ENCODE assay signal across 27 cellular contexts in genomic region chr3:57331078-57331477, GRCh38. TPM values are rescaled to one million over a fixed set of nuclear protein-coding genes. Genes with fewer than 3 reads are reported as not detected.
DNase-seq lines count a peak whose midpoint lies in the region; TF ChIP-seq lines count a peak whose summit lies in the region.
"Had no signal": no experiment of that assay in that cellular context is flagged by ENCODE, and none has a peak within 500 bp of the region (broad histone marks: within the 10 kb centered on the region; RNA-seq: fewer than 3 reads in every experiment).

No MANE protein-coding gene starts in this region.

- H3K27me3 ChIP-seq in OCI-LY1 (ENCODE audit: insufficient read depth, low read length) (no peaks in the 10 kb centered on the region), WERI-Rb-1 (ENCODE audit: insufficient read depth, low read depth, severe bottlenecking) (no peaks in the 10 kb centered on the region)
- H3K27me3 ChIP-seq: BLaER1, colonic mucosa, left lung, SJCRH30, testis had no signal

- H3K36me3 Mint-ChIP-seq in neural crest cell (ENCODE audit: low read depth), result no peaks in the 10 kb centered on the region
- H3K36me3 Mint-ChIP-seq: brain; naive thymus-derived CD8-positive, alpha-beta T cell; stimulated activated naive B cell treated with anti-CD40 and anti-IgM and Interleukin-4, amounts not matched to agents 10 μg/mL and 1 μg/mL and 100 μg/mL, for 72 hours; WTC11 had no signal

- peaks cover 5% of the 10 kb centered on the region for H3K27me3 Mint-ChIP-seq in neural crest cell (ENCODE audit: low read depth)
- H3K27me3 Mint-ChIP-seq: brain; stimulated activated naive B cell treated with anti-CD40 and anti-IgM and Interleukin-4, amounts not matched to agents 10 μg/mL and 1 μg/mL and 100 μg/mL, for 72 hours had no signal

- no peaks in the 10 kb centered on the region for H3K4me1 Mint-ChIP-seq in neural crest cell
- H3K4me1 Mint-ChIP-seq: activated naive CD8-positive, alpha-beta T cell treated with anti-CD3 and anti-CD28 coated beads, Interleukin-2, amount 50 U/mL, for 24 hours; brain; naive thymus-derived CD8-positive, alpha-beta T cell; stimulated activated naive B cell treated with anti-CD40 and anti-IgM and Interleukin-4, amounts not matched to agents 10 μg/mL and 1 μg/mL and 100 μg/mL, for 72 hours; WTC11 had no signal

- peaks cover 2% of the 10 kb centered on the region for H3K9me3 Mint-ChIP-seq in neural crest cell
- H3K9me3 Mint-ChIP-seq: stimulated activated naive B cell treated with anti-CD40 and anti-IgM and Interleukin-4, amounts not matched to agents 10 μg/mL and 1 μg/mL and 100 μg/mL, for 72 hours; WTC11 had no signal

- H3K4me3 Mint-ChIP-seq in neural crest cell, result no peak overlapping the region
- H3K4me3 Mint-ChIP-seq: activated naive CD8-positive, alpha-beta T cell treated with anti-CD3 and anti-CD28 coated beads, Interleukin-2, amount 50 U/mL, for 24 hours; brain; naive thymus-derived CD8-positive, alpha-beta T cell; stimulated activated naive B cell treated with anti-CD40 and anti-IgM and Interleukin-4, amounts not matched to agents 10 μg/mL and 1 μg/mL and 100 μg/mL, for 72 hours; T-helper 17 cell; WTC11 had no signal

- H2AFZ ChIP-seq in OCI-LY1 (ENCODE audit: low read length), result no peak overlapping the region

- TF ChIP-seq CTCF in OCI-LY1 (IDR thresholded peaks at IDR 0.05; ENCODE audit: low read length) (peak; percentile 10; the same call in 1 of the 2 replicates), neural crest cell (conservative IDR thresholded peaks at IDR 0.05) (peak; percentile 21), WERI-Rb-1 (IDR thresholded peaks at IDR 0.05; ENCODE audit: low read depth, low read length) (no peak), coronary artery (IDR thresholded peaks at IDR 0.05) (no peak), GM13976 (IDR thresholded peaks at IDR 0.05; ENCODE audit: borderline replicate concordance, control extremely low read depth, extremely low read depth, insufficient read depth, missing control alignments) (no peak)

- in situ Hi-C loops in GM13976 (cut with MboI; ENCODE audit: low sequenced_read_pairs, unreplicated experiment), result no loop called here

- DNase-seq in NCI-H2107 treated with DMSO at 0.1 percent for 48 hours (lab: John Stamatoyannopoulos, UW; ENCODE audit: unreplicated experiment) (peak; percentile 41), NCI-H2107 (lab: John Stamatoyannopoulos, UW) (no peak), NCI-H2081 treated with DMSO at 0.1 percent for 48 hours (lab: John Stamatoyannopoulos, UW) (peak; percentile 44), neural crest cell (ENCODE audit: low read depth, low spot score) (no peak), WERI-Rb-1 (no peak), coronary artery (ENCODE audit: low spot score) (no peak), GM13976 (ENCODE audit: low spot score) (no peak)
- DNase-seq: activated CD4-positive, alpha-beta T cell treated with anti-CD3 and anti-CD28 coated beads, Interleukin-2, amount 50 U/mL, for 48 hours; activated effector memory CD4-positive, alpha-beta T cell treated with anti-CD3 and anti-CD28 coated beads, Interleukin-2, amount 50 U/mL, for 16 hours; activated naive CD8-positive, alpha-beta T cell treated with anti-CD3 and anti-CD28 coated beads, Interleukin-2, amount 50 U/mL, for 24 hours; Calu3; colonic mucosa; glutamatergic neuron; H7; left lung; naive thymus-derived CD8-positive, alpha-beta T cell; NCI-H1436; NCI-H524 treated with DMSO at 0.1 percent for 48 hours; SJCRH30; stimulated activated naive B cell treated with anti-CD40 and anti-IgM and Interleukin-4, amounts not matched to agents 10 μg/mL and 1 μg/mL and 100 μg/mL, for 72 hours; T-helper 17 cell; testis had no signal

- no peaks in the 10 kb centered on the region for H3K4me1 ChIP-seq in OCI-LY1 (ENCODE audit: insufficient read depth, low read length, severe bottlenecking)
- H3K4me1 ChIP-seq: A549, BLaER1, colonic mucosa, left lung, SJCRH30, testis had no signal

- H3K27ac Mint-ChIP-seq in neural crest cell (ENCODE audit: unreplicated experiment), result no peak overlapping the region
- H3K27ac Mint-ChIP-seq: activated naive CD8-positive, alpha-beta T cell treated with anti-CD3 and anti-CD28 coated beads, Interleukin-2, amount 50 U/mL, for 24 hours; brain; naive thymus-derived CD8-positive, alpha-beta T cell; stimulated activated naive B cell treated with anti-CD40 and anti-IgM and Interleukin-4, amounts not matched to agents 10 μg/mL and 1 μg/mL and 100 μg/mL, for 72 hours; T-helper 17 cell; WTC11 had no signal

- no peak overlapping the region for H3K9ac ChIP-seq in OCI-LY1 (ENCODE audit: low read length)
- H3K9ac ChIP-seq: BLaER1 had no signal

- H3K27ac ChIP-seq in OCI-LY1 (ENCODE audit: low read depth, low read length, poor library complexity, severe bottlenecking) (no peak overlapping the region), WERI-Rb-1 (no peak overlapping the region), coronary artery (no peak overlapping the region)
- H3K27ac ChIP-seq: A549, BLaER1, colonic mucosa, left lung, SJCRH30, testis had no signal

- no peaks in the 10 kb centered on the region for H3K9me2 ChIP-seq in OCI-LY1 (ENCODE audit: low read depth, low read length)

- no peak overlapping the region for H3K4me2 ChIP-seq in OCI-LY1 (ENCODE audit: low read length)
- H3K4me2 ChIP-seq: A549, BLaER1 had no signal

- H3K9me3 ChIP-seq in OCI-LY1 (ENCODE audit: low read length), result no peaks in the 10 kb centered on the region
- H3K9me3 ChIP-seq in WERI-Rb-1 (ENCODE audit: severe bottlenecking), result no peaks in the 10 kb centered on the region
- H3K9me3 ChIP-seq: A549, BLaER1, colonic mucosa, left lung, SJCRH30, testis had no signal

- H4K20me1 ChIP-seq in OCI-LY1 (ENCODE audit: insufficient read depth, low read length), result no peaks in the 10 kb centered on the region
- H4K20me1 ChIP-seq: BLaER1 had no signal

- H3K4me3 ChIP-seq in OCI-LY1 (ENCODE audit: low read depth, low read length, poor library complexity, severe bottlenecking) (no peak overlapping the region), WERI-Rb-1 (ENCODE audit: low read depth, low read length) (no peak overlapping the region), coronary artery (no peak overlapping the region)
- H3K4me3 ChIP-seq: A549, BLaER1, colonic mucosa, left lung, SJCRH30, testis had no signal

- H3K36me3 ChIP-seq in OCI-LY1 (ENCODE audit: insufficient read depth, low read length) (no peaks in the 10 kb centered on the region), WERI-Rb-1 (no peaks in the 10 kb centered on the region)
- H3K36me3 ChIP-seq: BLaER1, colonic mucosa, left lung, SJCRH30 had no signal

- H3F3A ChIP-seq in OCI-LY1 (ENCODE audit: insufficient read depth, low read length), result no peaks in the 10 kb centered on the region

- no peaks in the 10 kb centered on the region for H3K79me2 ChIP-seq in OCI-LY1 (ENCODE audit: insufficient read depth, low read length)

RNA-seq across cellular contexts. Expression of gene ASB14, which starts 38.6 kb away (rescaled TPM):
- not detected in 2 replicates for total RNA-seq in neural crest cell
- total RNA-seq: colonic mucosa; naive thymus-derived CD8-positive, alpha-beta T cell; SJCRH30; T-helper 17 cell; WTC11 had no signal

Comparison
In these comparisons a context has a peak if more than half of its experiments do, and no peak if none do; other contexts are left out.
1. DNase-seq: peak in NCI-H2107 treated with DMSO at 0.1 percent for 48 hours (single experiment) and NCI-H2081 treated with DMSO at 0.1 percent for 48 hours (single experiment); none in NCI-H2107 (single experiment), neural crest cell (single experiment), WERI-Rb-1 (single experiment), coronary artery (single experiment) and GM13976 (single experiment).
2. CTCF ChIP-seq: peak in OCI-LY1 (single experiment) and neural crest cell (single experiment); none in WERI-Rb-1 (single experiment), coronary artery (single experiment) and GM13976 (single experiment).